In the genomic region with DNA sequence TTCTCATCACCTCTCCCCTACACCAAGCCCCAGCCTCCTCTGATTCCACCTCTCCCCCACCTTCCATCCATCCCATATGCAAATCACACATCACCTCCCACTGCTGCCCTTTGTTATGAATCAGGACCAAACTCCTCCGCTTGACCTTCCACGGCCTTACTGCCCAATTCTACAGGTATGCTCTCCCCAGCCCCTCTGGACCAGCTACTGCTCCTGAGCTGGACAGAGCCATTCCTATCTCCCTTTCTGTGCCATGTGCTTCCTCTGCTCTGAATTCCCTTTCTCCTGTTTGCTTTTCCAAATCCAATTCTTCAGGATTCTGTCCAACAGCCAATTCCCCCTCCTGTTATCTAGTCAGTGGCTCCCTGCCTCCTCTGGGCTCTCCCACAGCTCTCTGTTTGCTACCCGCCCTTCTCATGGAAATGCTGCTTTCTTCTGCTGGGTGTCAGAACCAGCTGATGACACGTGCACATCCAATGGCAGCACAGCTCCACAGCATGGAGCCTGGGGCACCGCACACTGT, we compare ENCODE assay signal across 2 cellular contexts.
TF ChIP-seq lines count a peak whose summit lies in the region.

No MANE protein-coding gene starts in this region.

TF ChIP-seq in HEK293, 187 proteins besides CTCF, POLR2A, EP300 and RAD21 (continued from another document):
- TF ChIP-seq, protein P1, sequence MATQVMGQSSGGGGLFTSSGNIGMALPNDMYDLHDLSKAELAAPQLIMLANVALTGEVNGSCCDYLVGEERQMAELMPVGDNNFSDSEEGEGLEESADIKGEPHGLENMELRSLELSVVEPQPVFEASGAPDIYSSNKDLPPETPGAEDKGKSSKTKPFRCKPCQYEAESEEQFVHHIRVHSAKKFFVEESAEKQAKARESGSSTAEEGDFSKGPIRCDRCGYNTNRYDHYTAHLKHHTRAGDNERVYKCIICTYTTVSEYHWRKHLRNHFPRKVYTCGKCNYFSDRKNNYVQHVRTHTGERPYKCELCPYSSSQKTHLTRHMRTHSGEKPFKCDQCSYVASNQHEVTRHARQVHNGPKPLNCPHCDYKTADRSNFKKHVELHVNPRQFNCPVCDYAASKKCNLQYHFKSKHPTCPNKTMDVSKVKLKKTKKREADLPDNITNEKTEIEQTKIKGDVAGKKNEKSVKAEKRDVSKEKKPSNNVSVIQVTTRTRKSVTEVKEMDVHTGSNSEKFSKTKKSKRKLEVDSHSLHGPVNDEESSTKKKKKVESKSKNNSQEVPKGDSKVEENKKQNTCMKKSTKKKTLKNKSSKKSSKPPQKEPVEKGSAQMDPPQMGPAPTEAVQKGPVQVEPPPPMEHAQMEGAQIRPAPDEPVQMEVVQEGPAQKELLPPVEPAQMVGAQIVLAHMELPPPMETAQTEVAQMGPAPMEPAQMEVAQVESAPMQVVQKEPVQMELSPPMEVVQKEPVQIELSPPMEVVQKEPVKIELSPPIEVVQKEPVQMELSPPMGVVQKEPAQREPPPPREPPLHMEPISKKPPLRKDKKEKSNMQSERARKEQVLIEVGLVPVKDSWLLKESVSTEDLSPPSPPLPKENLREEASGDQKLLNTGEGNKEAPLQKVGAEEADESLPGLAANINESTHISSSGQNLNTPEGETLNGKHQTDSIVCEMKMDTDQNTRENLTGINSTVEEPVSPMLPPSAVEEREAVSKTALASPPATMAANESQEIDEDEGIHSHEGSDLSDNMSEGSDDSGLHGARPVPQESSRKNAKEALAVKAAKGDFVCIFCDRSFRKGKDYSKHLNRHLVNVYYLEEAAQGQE (tag by site-specific recombination; IDR thresholded peaks at IDR 0.05) = peak; percentile 69; the same call in 1 of the 2 replicates
- no peak for TF ChIP-seq ZNF549 (tag by site-specific recombination; IDR thresholded peaks at IDR 0.05)

TF ChIP-seq in WTC11, 78 proteins besides CTCF, POLR2A, EP300 and RAD21 (continued from another document):
- TF ChIP-seq, protein P2, sequence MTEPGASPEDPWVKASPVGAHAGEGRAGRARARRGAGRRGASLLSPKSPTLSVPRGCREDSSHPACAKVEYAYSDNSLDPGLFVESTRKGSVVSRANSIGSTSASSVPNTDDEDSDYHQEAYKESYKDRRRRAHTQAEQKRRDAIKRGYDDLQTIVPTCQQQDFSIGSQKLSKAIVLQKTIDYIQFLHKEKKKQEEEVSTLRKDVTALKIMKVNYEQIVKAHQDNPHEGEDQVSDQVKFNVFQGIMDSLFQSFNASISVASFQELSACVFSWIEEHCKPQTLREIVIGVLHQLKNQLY (CRISPR knock-in tag; IDR thresholded peaks at IDR 0.05) = no peak
- TF ChIP-seq, protein P3, sequence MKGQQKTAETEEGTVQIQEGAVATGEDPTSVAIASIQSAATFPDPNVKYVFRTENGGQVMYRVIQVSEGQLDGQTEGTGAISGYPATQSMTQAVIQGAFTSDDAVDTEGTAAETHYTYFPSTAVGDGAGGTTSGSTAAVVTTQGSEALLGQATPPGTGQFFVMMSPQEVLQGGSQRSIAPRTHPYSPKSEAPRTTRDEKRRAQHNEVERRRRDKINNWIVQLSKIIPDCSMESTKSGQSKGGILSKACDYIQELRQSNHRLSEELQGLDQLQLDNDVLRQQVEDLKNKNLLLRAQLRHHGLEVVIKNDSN (CRISPR knock-in tag; IDR thresholded peaks at IDR 0.05) = 0 out of 2 replicates have a peak, but pooled peaks have one; percentile 24
- TF ChIP-seq ZNF138 (CRISPR knock-in tag; conservative IDR thresholded peaks at IDR 0.05) (no peak), SMAD4 (CRISPR knock-in tag; IDR thresholded peaks at IDR 0.05) (no peak), ZNF396 (CRISPR knock-in tag; IDR thresholded peaks at IDR 0.05; ENCODE audit: borderline replicate concordance) (no peak), NFYB (CRISPR knock-in tag; conservative IDR thresholded peaks at IDR 0.05; ENCODE audit: low read depth) (no peak), ELF4 (CRISPR knock-in tag; IDR thresholded peaks at IDR 0.05; ENCODE audit: low read depth) (no peak), FOXK1 (CRISPR knock-in tag; IDR thresholded peaks at IDR 0.05) (peak; percentile 34; the same call in 1 of the 2 replicates), SMAD3 (CRISPR knock-in tag; IDR thresholded peaks at IDR 0.05; ENCODE audit: borderline replicate concordance) (no peak), PRRX2 (CRISPR knock-in tag; IDR thresholded peaks at IDR 0.05) (no peak), GRHL2 (CRISPR knock-in tag; IDR thresholded peaks at IDR 0.05; ENCODE audit: insufficient replicate concordance, severe bottlenecking) (no peak), FOXP1 (CRISPR knock-in tag; IDR thresholded peaks at IDR 0.05; ENCODE audit: borderline replicate concordance) (no peak), KAT7 (CRISPR knock-in tag; IDR thresholded peaks at IDR 0.05; ENCODE audit: borderline replicate concordance) (no peak), ATF1 (CRISPR knock-in tag; IDR thresholded peaks at IDR 0.05) (no peak), ETV6 (CRISPR knock-in tag; IDR thresholded peaks at IDR 0.05) (0 out of 2 replicates have a peak, but pooled peaks have one; percentile 65), HMGA2 (CRISPR knock-in tag; IDR thresholded peaks at IDR 0.05) (no peak), ZBTB21 (CRISPR knock-in tag; IDR thresholded peaks at IDR 0.05; ENCODE audit: borderline replicate concordance) (no peak), TP53 (CRISPR knock-in tag; IDR thresholded peaks at IDR 0.05) (0 out of 2 replicates have a peak, but pooled peaks have one; percentile 48), ZNF219 (CRISPR knock-in tag; IDR thresholded peaks at IDR 0.05; ENCODE audit: borderline replicate concordance) (no peak)
- TF ChIP-seq, protein P4, sequence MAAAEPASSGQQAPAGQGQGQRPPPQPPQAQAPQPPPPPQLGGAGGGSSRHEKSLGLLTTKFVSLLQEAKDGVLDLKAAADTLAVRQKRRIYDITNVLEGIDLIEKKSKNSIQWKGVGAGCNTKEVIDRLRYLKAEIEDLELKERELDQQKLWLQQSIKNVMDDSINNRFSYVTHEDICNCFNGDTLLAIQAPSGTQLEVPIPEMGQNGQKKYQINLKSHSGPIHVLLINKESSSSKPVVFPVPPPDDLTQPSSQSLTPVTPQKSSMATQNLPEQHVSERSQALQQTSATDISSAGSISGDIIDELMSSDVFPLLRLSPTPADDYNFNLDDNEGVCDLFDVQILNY (CRISPR knock-in tag; IDR thresholded peaks at IDR 0.05) = no peak
- TF ChIP-seq, protein P5, sequence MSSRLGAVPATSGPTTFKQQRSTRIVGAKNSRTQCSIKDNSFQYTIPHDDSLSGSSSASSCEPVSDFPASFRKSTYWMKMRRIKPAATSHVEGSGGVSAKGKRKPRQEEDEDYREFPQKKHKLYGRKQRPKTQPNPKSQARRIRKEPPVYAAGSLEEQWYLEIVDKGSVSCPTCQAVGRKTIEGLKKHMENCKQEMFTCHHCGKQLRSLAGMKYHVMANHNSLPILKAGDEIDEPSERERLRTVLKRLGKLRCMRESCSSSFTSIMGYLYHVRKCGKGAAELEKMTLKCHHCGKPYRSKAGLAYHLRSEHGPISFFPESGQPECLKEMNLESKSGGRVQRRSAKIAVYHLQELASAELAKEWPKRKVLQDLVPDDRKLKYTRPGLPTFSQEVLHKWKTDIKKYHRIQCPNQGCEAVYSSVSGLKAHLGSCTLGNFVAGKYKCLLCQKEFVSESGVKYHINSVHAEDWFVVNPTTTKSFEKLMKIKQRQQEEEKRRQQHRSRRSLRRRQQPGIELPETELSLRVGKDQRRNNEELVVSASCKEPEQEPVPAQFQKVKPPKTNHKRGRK (CRISPR knock-in tag; IDR thresholded peaks at IDR 0.05; ENCODE audit: borderline replicate concordance) = no peak
- TF ChIP-seq, protein P6, sequence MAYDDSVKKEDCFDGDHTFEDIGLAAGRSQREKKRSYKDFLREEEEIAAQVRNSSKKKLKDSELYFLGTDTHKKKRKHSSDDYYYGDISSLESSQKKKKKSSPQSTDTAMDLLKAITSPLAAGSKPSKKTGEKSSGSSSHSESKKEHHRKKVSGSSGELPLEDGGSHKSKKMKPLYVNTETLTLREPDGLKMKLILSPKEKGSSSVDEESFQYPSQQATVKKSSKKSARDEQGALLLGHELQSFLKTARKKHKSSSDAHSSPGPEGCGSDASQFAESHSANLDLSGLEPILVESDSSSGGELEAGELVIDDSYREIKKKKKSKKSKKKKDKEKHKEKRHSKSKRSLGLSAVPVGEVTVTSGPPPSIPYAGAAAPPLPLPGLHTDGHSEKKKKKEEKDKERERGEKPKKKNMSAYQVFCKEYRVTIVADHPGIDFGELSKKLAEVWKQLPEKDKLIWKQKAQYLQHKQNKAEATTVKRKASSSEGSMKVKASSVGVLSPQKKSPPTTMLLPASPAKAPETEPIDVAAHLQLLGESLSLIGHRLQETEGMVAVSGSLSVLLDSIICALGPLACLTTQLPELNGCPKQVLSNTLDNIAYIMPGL (CRISPR knock-in tag; IDR thresholded peaks at IDR 0.05) = no peak
- TF ChIP-seq, protein P7, sequence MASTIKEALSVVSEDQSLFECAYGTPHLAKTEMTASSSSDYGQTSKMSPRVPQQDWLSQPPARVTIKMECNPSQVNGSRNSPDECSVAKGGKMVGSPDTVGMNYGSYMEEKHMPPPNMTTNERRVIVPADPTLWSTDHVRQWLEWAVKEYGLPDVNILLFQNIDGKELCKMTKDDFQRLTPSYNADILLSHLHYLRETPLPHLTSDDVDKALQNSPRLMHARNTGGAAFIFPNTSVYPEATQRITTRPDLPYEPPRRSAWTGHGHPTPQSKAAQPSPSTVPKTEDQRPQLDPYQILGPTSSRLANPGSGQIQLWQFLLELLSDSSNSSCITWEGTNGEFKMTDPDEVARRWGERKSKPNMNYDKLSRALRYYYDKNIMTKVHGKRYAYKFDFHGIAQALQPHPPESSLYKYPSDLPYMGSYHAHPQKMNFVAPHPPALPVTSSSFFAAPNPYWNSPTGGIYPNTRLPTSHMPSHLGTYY (CRISPR knock-in tag; IDR thresholded peaks at IDR 0.05) = no peak
- TF ChIP-seq, protein P8, sequence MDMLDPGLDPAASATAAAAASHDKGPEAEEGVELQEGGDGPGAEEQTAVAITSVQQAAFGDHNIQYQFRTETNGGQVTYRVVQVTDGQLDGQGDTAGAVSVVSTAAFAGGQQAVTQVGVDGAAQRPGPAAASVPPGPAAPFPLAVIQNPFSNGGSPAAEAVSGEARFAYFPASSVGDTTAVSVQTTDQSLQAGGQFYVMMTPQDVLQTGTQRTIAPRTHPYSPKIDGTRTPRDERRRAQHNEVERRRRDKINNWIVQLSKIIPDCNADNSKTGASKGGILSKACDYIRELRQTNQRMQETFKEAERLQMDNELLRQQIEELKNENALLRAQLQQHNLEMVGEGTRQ (CRISPR knock-in tag; IDR thresholded peaks at IDR 0.05) = peak; percentile 70
- TF ChIP-seq, protein P9, sequence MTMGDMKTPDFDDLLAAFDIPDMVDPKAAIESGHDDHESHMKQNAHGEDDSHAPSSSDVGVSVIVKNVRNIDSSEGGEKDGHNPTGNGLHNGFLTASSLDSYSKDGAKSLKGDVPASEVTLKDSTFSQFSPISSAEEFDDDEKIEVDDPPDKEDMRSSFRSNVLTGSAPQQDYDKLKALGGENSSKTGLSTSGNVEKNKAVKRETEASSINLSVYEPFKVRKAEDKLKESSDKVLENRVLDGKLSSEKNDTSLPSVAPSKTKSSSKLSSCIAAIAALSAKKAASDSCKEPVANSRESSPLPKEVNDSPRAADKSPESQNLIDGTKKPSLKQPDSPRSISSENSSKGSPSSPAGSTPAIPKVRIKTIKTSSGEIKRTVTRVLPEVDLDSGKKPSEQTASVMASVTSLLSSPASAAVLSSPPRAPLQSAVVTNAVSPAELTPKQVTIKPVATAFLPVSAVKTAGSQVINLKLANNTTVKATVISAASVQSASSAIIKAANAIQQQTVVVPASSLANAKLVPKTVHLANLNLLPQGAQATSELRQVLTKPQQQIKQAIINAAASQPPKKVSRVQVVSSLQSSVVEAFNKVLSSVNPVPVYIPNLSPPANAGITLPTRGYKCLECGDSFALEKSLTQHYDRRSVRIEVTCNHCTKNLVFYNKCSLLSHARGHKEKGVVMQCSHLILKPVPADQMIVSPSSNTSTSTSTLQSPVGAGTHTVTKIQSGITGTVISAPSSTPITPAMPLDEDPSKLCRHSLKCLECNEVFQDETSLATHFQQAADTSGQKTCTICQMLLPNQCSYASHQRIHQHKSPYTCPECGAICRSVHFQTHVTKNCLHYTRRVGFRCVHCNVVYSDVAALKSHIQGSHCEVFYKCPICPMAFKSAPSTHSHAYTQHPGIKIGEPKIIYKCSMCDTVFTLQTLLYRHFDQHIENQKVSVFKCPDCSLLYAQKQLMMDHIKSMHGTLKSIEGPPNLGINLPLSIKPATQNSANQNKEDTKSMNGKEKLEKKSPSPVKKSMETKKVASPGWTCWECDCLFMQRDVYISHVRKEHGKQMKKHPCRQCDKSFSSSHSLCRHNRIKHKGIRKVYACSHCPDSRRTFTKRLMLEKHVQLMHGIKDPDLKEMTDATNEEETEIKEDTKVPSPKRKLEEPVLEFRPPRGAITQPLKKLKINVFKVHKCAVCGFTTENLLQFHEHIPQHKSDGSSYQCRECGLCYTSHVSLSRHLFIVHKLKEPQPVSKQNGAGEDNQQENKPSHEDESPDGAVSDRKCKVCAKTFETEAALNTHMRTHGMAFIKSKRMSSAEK (CRISPR knock-in tag; IDR thresholded peaks at IDR 0.05; ENCODE audit: borderline replicate concordance) = no peak
- TF ChIP-seq, protein P10, sequence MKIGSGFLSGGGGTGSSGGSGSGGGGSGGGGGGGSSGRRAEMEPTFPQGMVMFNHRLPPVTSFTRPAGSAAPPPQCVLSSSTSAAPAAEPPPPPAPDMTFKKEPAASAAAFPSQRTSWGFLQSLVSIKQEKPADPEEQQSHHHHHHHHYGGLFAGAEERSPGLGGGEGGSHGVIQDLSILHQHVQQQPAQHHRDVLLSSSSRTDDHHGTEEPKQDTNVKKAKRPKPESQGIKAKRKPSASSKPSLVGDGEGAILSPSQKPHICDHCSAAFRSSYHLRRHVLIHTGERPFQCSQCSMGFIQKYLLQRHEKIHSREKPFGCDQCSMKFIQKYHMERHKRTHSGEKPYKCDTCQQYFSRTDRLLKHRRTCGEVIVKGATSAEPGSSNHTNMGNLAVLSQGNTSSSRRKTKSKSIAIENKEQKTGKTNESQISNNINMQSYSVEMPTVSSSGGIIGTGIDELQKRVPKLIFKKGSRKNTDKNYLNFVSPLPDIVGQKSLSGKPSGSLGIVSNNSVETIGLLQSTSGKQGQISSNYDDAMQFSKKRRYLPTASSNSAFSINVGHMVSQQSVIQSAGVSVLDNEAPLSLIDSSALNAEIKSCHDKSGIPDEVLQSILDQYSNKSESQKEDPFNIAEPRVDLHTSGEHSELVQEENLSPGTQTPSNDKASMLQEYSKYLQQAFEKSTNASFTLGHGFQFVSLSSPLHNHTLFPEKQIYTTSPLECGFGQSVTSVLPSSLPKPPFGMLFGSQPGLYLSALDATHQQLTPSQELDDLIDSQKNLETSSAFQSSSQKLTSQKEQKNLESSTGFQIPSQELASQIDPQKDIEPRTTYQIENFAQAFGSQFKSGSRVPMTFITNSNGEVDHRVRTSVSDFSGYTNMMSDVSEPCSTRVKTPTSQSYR (CRISPR knock-in tag; IDR thresholded peaks at IDR 0.05) = no peak
- TF ChIP-seq, protein P11, sequence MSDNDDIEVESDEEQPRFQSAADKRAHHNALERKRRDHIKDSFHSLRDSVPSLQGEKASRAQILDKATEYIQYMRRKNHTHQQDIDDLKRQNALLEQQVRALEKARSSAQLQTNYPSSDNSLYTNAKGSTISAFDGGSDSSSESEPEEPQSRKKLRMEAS (CRISPR knock-in tag; IDR thresholded peaks at IDR 0.05) = peak; percentile 75; the same call in 1 of the 2 replicates
